ENCODE assay signal across 24 cellular contexts in genomic region chr1:169305948-169306347, GRCh38.
"Had no signal": no experiment of that assay in that cellular context is flagged by ENCODE, and none has a peak within 500 bp of the region (broad histone marks: within the 10 kb centered on the region; RNA-seq: fewer than 3 reads in every experiment).

No MANE protein-coding gene starts in this region.

- H3K9me3 Mint-ChIP-seq: dendritic cell treated with granulocyte-macrophage colony-stimulating factor and Interleukin-4, amounts not matched to agents 40 ng/mL and 50 ng/mL, for 4 days; endodermal cell; natural killer cell treated with Interleukin-12 subunit alpha and Interleukin-12 subunit beta and Interleukin-15 and Interleukin-18, amount 100 ng/mL, for 72 hours; neural progenitor cell had no signal

- H3K27me3 ChIP-seq: esophagus muscularis mucosa, foreskin keratinocyte, gastroesophageal sphincter, neural progenitor cell, stomach, thyroid gland had no signal

- H3K4me1 Mint-ChIP-seq: endodermal cell had no signal

- H3K27ac Mint-ChIP-seq: dendritic cell treated with granulocyte-macrophage colony-stimulating factor and Interleukin-4, amounts not matched to agents 40 ng/mL and 50 ng/mL, for 4 days; endodermal cell; memory B cell; natural killer cell treated with Interleukin-12 subunit alpha and Interleukin-12 subunit beta and Interleukin-15 and Interleukin-18, amount 100 ng/mL, for 72 hours; neural progenitor cell; progenitor cell of endocrine pancreas; type B pancreatic cell had no signal

- DNase-seq: effector CD8-positive, alpha-beta T cell; endodermal cell; foreskin keratinocyte; hypothalamus; left ventricle myocardium superior; lower lobe of right lung; stimulated activated CD4-positive, alpha-beta T cell treated with anti-CD3 and anti-CD28 coated beads, Interleukin-12 subunit alpha, Interleukin-12 subunit beta, amount 100 ng/mL, for 4 hours; stimulated activated CD4-positive, alpha-beta T cell treated with anti-CD3 and anti-CD28 coated beads, Interleukin-1b, Interleukin-23, amount 100 ng/mL, for 48 hours; stimulated activated CD4-positive, alpha-beta T cell treated with anti-CD3 and anti-CD28 coated beads, Interleukin-4, amount 100 ng/mL, for 1 hour; stimulated activated CD8-positive, alpha-beta memory T cell treated with anti-CD3 and anti-CD28 coated beads, Interleukin-4, amount 100 ng/mL, for 48 hours; stimulated activated naive CD4-positive, alpha-beta T cell treated with Interleukin-2 at 50 U/mL for 16 hours; stomach; thyroid gland had no signal

- H3K27ac ChIP-seq: esophagus muscularis mucosa, foreskin keratinocyte, gastroesophageal sphincter, lower lobe of right lung, neural progenitor cell, parathyroid adenoma, stomach, thyroid gland had no signal

- H3K4me1 ChIP-seq: esophagus muscularis mucosa, foreskin keratinocyte, gastroesophageal sphincter, lower lobe of right lung, neural progenitor cell, parathyroid adenoma, stomach had no signal

- H3K4me3 Mint-ChIP-seq: dendritic cell treated with granulocyte-macrophage colony-stimulating factor and Interleukin-4, amounts not matched to agents 40 ng/mL and 50 ng/mL, for 4 days; endodermal cell; memory B cell; natural killer cell treated with Interleukin-12 subunit alpha and Interleukin-12 subunit beta and Interleukin-15 and Interleukin-18, amount 100 ng/mL, for 72 hours; neural progenitor cell; type B pancreatic cell had no signal

- H3K27me3 Mint-ChIP-seq: dendritic cell treated with granulocyte-macrophage colony-stimulating factor and Interleukin-4, amounts not matched to agents 40 ng/mL and 50 ng/mL, for 4 days; memory B cell; natural killer cell treated with Interleukin-12 subunit alpha and Interleukin-12 subunit beta and Interleukin-15 and Interleukin-18, amount 100 ng/mL, for 72 hours; progenitor cell of endocrine pancreas; type B pancreatic cell had no signal

- H3K4me3 ChIP-seq: esophagus muscularis mucosa, gastroesophageal sphincter, lower lobe of right lung, neural progenitor cell, smooth muscle cell, stomach, thyroid gland had no signal

- H3K36me3 ChIP-seq: lower lobe of right lung, neural progenitor cell, thyroid gland had no signal

- ATAC-seq: foreskin keratinocyte; gastroesophageal sphincter; left ventricle myocardium superior; lower lobe of right lung; natural killer cell treated with Interleukin-12 subunit alpha and Interleukin-12 subunit beta and Interleukin-15 and Interleukin-18, amount 100 ng/mL, for 72 hours; sciatic nerve had no signal

- H3K9me3 ChIP-seq: esophagus muscularis mucosa, gastroesophageal sphincter, lower lobe of right lung, stomach, thyroid gland had no signal
